1 cellular context compared by ENCODE assay signal in the genomic region with DNA sequence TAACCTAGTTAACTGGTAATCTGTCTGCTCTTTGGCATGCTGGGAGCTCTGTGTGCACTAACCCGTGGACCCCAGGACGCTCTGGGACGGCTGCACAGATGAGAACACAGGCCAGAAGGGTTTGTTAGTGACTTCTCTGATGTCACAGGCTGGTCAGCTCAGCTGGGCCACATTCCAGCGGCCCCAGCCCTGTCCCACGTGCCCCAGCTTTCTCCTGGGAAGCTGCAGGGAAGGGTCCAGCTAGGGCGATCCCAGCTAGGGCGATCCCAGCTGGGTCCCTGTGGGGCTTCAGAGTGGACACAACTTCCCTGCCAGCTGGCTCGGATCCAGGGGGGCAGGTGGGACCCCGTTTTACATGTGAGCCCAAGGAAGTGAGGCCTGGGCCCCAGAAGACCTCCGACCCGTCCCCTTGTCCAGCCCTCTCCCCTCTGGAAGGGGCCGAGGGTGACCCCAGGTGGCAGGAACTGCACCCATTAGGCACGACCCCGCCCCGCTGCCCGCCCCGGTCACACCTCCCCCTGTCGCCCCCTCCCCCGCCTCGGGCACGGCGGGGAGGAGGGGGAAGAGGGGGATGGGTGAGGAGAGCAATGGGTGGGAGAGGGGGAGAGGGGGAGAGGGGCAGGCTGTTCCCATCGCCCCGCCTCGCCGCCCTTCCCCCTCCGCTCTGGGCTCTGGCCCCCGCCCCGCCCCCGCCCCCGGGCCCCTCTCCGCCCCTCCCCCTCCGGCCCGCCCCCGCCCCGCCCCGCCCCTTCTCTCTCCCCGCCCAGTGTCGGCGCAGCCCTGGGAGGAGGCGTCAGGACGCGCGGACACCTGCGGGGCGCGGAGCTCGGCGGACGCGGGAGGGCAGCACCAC.
TF ChIP-seq lines count a peak whose summit lies in the region.

No MANE protein-coding gene starts in this region.

TF ChIP-seq in WTC11, 78 proteins besides CTCF, POLR2A, EP300 and RAD21 (continued from another document):
- TF ChIP-seq NR1H2 (CRISPR knock-in tag; IDR thresholded peaks at IDR 0.05) (no peak), ZNF416 (CRISPR knock-in tag; IDR thresholded peaks at IDR 0.05) (no peak), IRF2 (CRISPR knock-in tag; IDR thresholded peaks at IDR 0.05; ENCODE audit: borderline replicate concordance, low read depth) (no peak), USF2 (CRISPR knock-in tag; IDR thresholded peaks at IDR 0.05) (peak; percentile 56), NFYB (CRISPR knock-in tag; conservative IDR thresholded peaks at IDR 0.05; ENCODE audit: low read depth) (no peak), ZNF423 (CRISPR knock-in tag; IDR thresholded peaks at IDR 0.05) (peak; percentile 27; the same call in 1 of the 2 replicates), TEAD1 (CRISPR knock-in tag; IDR thresholded peaks at IDR 0.05) (no peak), FOXP1 (CRISPR knock-in tag; IDR thresholded peaks at IDR 0.05; ENCODE audit: borderline replicate concordance) (peak; percentile 69; the same call in 1 of the 2 replicates), ZNF425 (CRISPR knock-in tag; conservative IDR thresholded peaks at IDR 0.05) (no peak), FOXK1 (CRISPR knock-in tag; IDR thresholded peaks at IDR 0.05) (no peak), TEAD4 (CRISPR knock-in tag; IDR thresholded peaks at IDR 0.05) (no peak), E2F1 (CRISPR knock-in tag; IDR thresholded peaks at IDR 0.05) (no peak), ZBTB21 (CRISPR knock-in tag; IDR thresholded peaks at IDR 0.05; ENCODE audit: borderline replicate concordance) (no peak)
- TF ChIP-seq, protein P1, sequence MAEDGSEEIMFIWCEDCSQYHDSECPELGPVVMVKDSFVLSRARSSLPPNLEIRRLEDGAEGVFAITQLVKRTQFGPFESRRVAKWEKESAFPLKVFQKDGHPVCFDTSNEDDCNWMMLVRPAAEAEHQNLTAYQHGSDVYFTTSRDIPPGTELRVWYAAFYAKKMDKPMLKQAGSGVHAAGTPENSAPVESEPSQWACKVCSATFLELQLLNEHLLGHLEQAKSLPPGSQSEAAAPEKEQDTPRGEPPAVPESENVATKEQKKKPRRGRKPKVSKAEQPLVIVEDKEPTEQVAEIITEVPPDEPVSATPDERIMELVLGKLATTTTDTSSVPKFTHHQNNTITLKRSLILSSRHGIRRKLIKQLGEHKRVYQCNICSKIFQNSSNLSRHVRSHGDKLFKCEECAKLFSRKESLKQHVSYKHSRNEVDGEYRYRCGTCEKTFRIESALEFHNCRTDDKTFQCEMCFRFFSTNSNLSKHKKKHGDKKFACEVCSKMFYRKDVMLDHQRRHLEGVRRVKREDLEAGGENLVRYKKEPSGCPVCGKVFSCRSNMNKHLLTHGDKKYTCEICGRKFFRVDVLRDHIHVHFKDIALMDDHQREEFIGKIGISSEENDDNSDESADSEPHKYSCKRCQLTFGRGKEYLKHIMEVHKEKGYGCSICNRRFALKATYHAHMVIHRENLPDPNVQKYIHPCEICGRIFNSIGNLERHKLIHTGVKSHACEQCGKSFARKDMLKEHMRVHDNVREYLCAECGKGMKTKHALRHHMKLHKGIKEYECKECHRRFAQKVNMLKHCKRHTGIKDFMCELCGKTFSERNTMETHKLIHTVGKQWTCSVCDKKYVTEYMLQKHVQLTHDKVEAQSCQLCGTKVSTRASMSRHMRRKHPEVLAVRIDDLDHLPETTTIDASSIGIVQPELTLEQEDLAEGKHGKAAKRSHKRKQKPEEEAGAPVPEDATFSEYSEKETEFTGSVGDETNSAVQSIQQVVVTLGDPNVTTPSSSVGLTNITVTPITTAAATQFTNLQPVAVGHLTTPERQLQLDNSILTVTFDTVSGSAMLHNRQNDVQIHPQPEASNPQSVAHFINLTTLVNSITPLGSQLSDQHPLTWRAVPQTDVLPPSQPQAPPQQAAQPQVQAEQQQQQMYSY (CRISPR knock-in tag; IDR thresholded peaks at IDR 0.05), result no peak
- TF ChIP-seq, protein P2, sequence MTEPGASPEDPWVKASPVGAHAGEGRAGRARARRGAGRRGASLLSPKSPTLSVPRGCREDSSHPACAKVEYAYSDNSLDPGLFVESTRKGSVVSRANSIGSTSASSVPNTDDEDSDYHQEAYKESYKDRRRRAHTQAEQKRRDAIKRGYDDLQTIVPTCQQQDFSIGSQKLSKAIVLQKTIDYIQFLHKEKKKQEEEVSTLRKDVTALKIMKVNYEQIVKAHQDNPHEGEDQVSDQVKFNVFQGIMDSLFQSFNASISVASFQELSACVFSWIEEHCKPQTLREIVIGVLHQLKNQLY (CRISPR knock-in tag; IDR thresholded peaks at IDR 0.05), result no peak
- TF ChIP-seq, protein P3, sequence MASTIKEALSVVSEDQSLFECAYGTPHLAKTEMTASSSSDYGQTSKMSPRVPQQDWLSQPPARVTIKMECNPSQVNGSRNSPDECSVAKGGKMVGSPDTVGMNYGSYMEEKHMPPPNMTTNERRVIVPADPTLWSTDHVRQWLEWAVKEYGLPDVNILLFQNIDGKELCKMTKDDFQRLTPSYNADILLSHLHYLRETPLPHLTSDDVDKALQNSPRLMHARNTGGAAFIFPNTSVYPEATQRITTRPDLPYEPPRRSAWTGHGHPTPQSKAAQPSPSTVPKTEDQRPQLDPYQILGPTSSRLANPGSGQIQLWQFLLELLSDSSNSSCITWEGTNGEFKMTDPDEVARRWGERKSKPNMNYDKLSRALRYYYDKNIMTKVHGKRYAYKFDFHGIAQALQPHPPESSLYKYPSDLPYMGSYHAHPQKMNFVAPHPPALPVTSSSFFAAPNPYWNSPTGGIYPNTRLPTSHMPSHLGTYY (CRISPR knock-in tag; IDR thresholded peaks at IDR 0.05), result no peak
- TF ChIP-seq, protein P4, sequence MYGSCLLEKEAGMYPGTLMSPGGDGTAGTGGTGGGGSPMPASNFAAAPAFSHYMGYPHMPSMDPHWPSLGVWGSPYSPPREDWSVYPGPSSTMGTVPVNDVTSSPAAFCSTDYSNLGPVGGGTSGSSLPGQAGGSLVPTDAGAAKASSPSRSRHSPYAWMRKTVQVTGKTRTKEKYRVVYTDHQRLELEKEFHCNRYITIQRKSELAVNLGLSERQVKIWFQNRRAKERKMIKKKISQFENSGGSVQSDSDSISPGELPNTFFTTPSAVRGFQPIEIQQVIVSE (CRISPR knock-in tag; IDR thresholded peaks at IDR 0.05; ENCODE audit: borderline replicate concordance), result no peak
